In genomic region chr2:88626171-88627054, GRCh38 we compare ENCODE assay signal across 8 cellular contexts.
DNase-seq lines count a peak whose midpoint lies in the region; ATAC-seq and TF ChIP-seq lines count a peak whose summit lies in the region.

No MANE protein-coding gene starts in this region.

- peaks cover 3% of the 10 kb centered on the region for H3K36me3 Mint-ChIP-seq in central memory CD8-positive, alpha-beta T cell (ENCODE audit: insufficient read depth)

- no peaks in the 10 kb centered on the region for H3K9me3 Mint-ChIP-seq in central memory CD8-positive, alpha-beta T cell

- H3K27me3 ChIP-seq in layer of hippocampus (ENCODE audit: control insufficient read depth, insufficient read depth, low read length): no peaks in the 10 kb centered on the region

- H3K4me1 Mint-ChIP-seq in central memory CD8-positive, alpha-beta T cell: peaks cover 9% of the 10 kb centered on the region

- no peak for TF ChIP-seq CTCF in VCaP (conservative IDR thresholded peaks at IDR 0.05)

- H3K27ac ChIP-seq in VCaP (peak overlapping the region; percentile 85), layer of hippocampus (ENCODE audit: low read depth, low read length) (peak overlapping the region; percentile 86)

- peak; percentile 1 for ATAC-seq in HG03432 (IDR thresholded peaks at IDR 0.05; ENCODE audit: unreplicated experiment)
- peak; percentile 4 for ATAC-seq in central memory CD8-positive, alpha-beta T cell (replicated peaks; ENCODE audit: extremely low read depth, poor library complexity, severe bottlenecking)

- no peak overlapping the region for H3K4me3 Mint-ChIP-seq in central memory CD8-positive, alpha-beta T cell

- H3K27me3 Mint-ChIP-seq in central memory CD8-positive, alpha-beta T cell: no peaks in the 10 kb centered on the region

- DNase-seq in NCI-H1092 treated with DMSO at 0.1 percent for 48 hours (lab: John Stamatoyannopoulos, UW): peak; percentile 5
- no peak for DNase-seq in NCI-H1092 (lab: John Stamatoyannopoulos, UW)
- peak; percentile 28 to 38 for DNase-seq in central memory CD8-positive, alpha-beta T cell (ENCODE audit: low spot score in 2 of 2)
- peak; percentile 53 to 59 for DNase-seq in stimulated activated CD4-positive, alpha-beta T cell treated with anti-CD3 and anti-CD28 coated beads, Interleukin-2, amount 100 ng/mL, for 24 hours
- no peak for DNase-seq in SIG-M5 treated with dmso at 0.1 percent for 504 hours (lab: John Stamatoyannopoulos, UW; ENCODE audit: unreplicated experiment)

- no peak overlapping the region for H3K27ac Mint-ChIP-seq in central memory CD8-positive, alpha-beta T cell (ENCODE audit: low read depth)

Comparison
In these comparisons a context has a peak if more than half of its experiments do, and no peak if none do; other contexts are left out.
1. DNase-seq: peak in NCI-H1092 treated with DMSO at 0.1 percent for 48 hours (single experiment), central memory CD8-positive, alpha-beta T cell (2 of 2) and stimulated activated CD4-positive, alpha-beta T cell treated with anti-CD3 and anti-CD28 coated beads, Interleukin-2, amount 100 ng/mL, for 24 hours (2 of 2); none in NCI-H1092 (single experiment) and SIG-M5 treated with dmso at 0.1 percent for 504 hours (single experiment).